ENCODE assay signal across 23 cellular contexts in the genomic region with DNA sequence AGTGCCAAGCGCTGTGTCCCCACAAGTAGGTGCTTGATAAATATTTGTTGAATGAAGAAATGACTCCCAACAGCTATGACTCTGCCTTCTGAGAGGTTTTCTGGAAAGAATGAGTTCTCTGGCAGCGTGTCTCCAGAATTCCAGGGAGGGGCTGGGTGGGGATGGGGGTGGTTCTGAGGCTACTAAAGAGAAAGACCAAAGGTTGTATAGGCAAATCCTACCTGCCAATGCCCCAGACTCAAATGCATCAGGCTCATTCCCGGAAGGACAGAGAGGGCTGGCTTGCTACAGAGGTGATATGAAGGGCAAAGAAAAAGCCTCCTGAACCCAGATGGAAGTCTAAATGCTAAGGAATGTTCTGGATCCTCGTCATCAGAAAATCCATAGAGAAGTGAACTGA. TPM values are rescaled to one million over a fixed set of nuclear protein-coding genes. Genes with fewer than 3 reads are reported as not detected.
DNase-seq lines count a peak whose midpoint lies in the region; ATAC-seq and TF ChIP-seq lines count a peak whose summit lies in the region.
"Had no signal": no experiment of that assay in that cellular context is flagged by ENCODE, and none has a peak within 500 bp of the region (broad histone marks: within the 10 kb centered on the region; RNA-seq: fewer than 3 reads in every experiment).

No MANE protein-coding gene starts in this region.

- no peak for DNase-seq in T-helper 2 cell treated with Interferon-gamma antibody and Interleukin-4, amounts not matched to agents 5 μg/mL and 100 μg/mL, for 36 hours (ENCODE audit: low spot score)
- DNase-seq in T-helper 2 cell (no peak), Peyer's patch (no peak), glutamatergic neuron (no peak), NCI-H226 (no peak), HFFc6 (no peak)
- DNase-seq: 8988T; activated gamma-delta T cell treated with Interleukin-2 at 50 U/mL for 16 hours; BE2C; GF-D8; H7; heart left ventricle; NCI-H1436; NCI-H69; OCI-M1; SHP77 treated with DMSO at 0.1 percent for 48 hours; stimulated activated CD4-positive, alpha-beta T cell treated with anti-CD3 and anti-CD28 coated beads, Interleukin-2, amount 100 ng/mL, for 24 hours had no signal

- H3K4me1 Mint-ChIP-seq in T-helper 2 cell treated with Interferon-gamma antibody and Interleukin-4, amounts not matched to agents 5 μg/mL and 100 μg/mL, for 36 hours (ENCODE audit: low read depth), result peaks cover 17% of the 10 kb centered on the region
- H3K4me1 Mint-ChIP-seq in glutamatergic neuron (ENCODE audit: low read depth, unreplicated experiment) (peaks cover 4% of the 10 kb centered on the region), HFFc6 (ENCODE audit: low read depth) (peaks cover 18% of the 10 kb centered on the region)

- H3K36me3 ChIP-seq in Peyer's patch (peaks cover 0 to 21% (median 0%) of the 10 kb centered on the region in 3 donors), neural cell (ENCODE audit: insufficient read depth, low read length) (no peaks in the 10 kb centered on the region)
- H3K36me3 ChIP-seq: BE2C had no signal

- H3K36me3 Mint-ChIP-seq in T-helper 2 cell treated with Interferon-gamma antibody and Interleukin-4, amounts not matched to agents 5 μg/mL and 100 μg/mL, for 36 hours (ENCODE audit: low read depth), result peaks cover 15% of the 10 kb centered on the region
- H3K36me3 Mint-ChIP-seq in glutamatergic neuron (ENCODE audit: unreplicated experiment) (no peaks in the 10 kb centered on the region), HFFc6 (ENCODE audit: low read depth) (peaks cover 12% of the 10 kb centered on the region; the same call in 1 of the 2 replicates)
- H3K36me3 Mint-ChIP-seq: WTC11 had no signal

- H3K9me2 ChIP-seq in neural cell (ENCODE audit: insufficient read depth, low read length), result no peaks in the 10 kb centered on the region

- H3K4me3 Mint-ChIP-seq in T-helper 2 cell treated with Interferon-gamma antibody and Interleukin-4, amounts not matched to agents 5 μg/mL and 100 μg/mL, for 36 hours, result peak overlapping the region; percentile 39
- H3K4me3 Mint-ChIP-seq in glutamatergic neuron (ENCODE audit: unreplicated experiment), result peak overlapping the region; percentile 52
- no peak overlapping the region; the same call in 1 of the 2 replicates for H3K4me3 Mint-ChIP-seq in HFFc6

- peak overlapping the region in 3 of 4 donors; percentile 42 to 96 (median 85) for H3K27ac ChIP-seq in Peyer's patch
- no peak overlapping the region for H3K27ac ChIP-seq in neural cell (ENCODE audit: low read length)
- H3K27ac ChIP-seq: heart left ventricle, prostate gland had no signal

- H2AFZ ChIP-seq in neural cell (ENCODE audit: low read depth, low read length), result no peak overlapping the region

- ATAC-seq in GM21381 (IDR thresholded peaks at IDR 0.05; ENCODE audit: unreplicated experiment), result no peak
- ATAC-seq: GM12878, heart left ventricle, HepG2, WTC11 had no signal

- no peak overlapping the region for H3K27ac Mint-ChIP-seq in T-helper 2 cell treated with Interferon-gamma antibody and Interleukin-4, amounts not matched to agents 5 μg/mL and 100 μg/mL, for 36 hours
- no peak overlapping the region for H3K27ac Mint-ChIP-seq in glutamatergic neuron (ENCODE audit: unreplicated experiment)
- H3K27ac Mint-ChIP-seq in HFFc6, result no peak overlapping the region
- H3K27ac Mint-ChIP-seq: WTC11 had no signal

- no peaks in the 10 kb centered on the region for H4K20me1 ChIP-seq in neural cell (ENCODE audit: insufficient read depth)

- H3K4me3 ChIP-seq in Peyer's patch, result peak overlapping the region in 2 of 4 donors; percentile 70 to 71
- H3K4me3 ChIP-seq in neural cell (ENCODE audit: low read length), result peak overlapping the region; percentile 79
- H3K4me3 ChIP-seq: prostate gland had no signal

- no peaks in the 10 kb centered on the region for H3F3A ChIP-seq in neural cell (ENCODE audit: insufficient read depth, low read length, poor library complexity, severe bottlenecking)

- H3K27me3 Mint-ChIP-seq in T-helper 2 cell treated with Interferon-gamma antibody and Interleukin-4, amounts not matched to agents 5 μg/mL and 100 μg/mL, for 36 hours (ENCODE audit: low read depth), result peaks cover 10% of the 10 kb centered on the region
- peaks cover 3% of the 10 kb centered on the region for H3K27me3 Mint-ChIP-seq in glutamatergic neuron (ENCODE audit: unreplicated experiment)
- peaks cover 3% of the 10 kb centered on the region for H3K27me3 Mint-ChIP-seq in HFFc6 (ENCODE audit: insufficient read depth)

- H3K4me2 ChIP-seq in neural cell (ENCODE audit: low read length), result no peak overlapping the region

- H3K27me3 ChIP-seq in Peyer's patch (no peaks in the 10 kb centered on the region), neural cell (ENCODE audit: insufficient read depth, low read depth, low read length) (no peaks in the 10 kb centered on the region)
- H3K27me3 ChIP-seq: BE2C, heart left ventricle had no signal

- H3K9ac ChIP-seq in neural cell (ENCODE audit: low read length), result no peak overlapping the region

- peaks cover 7% of the 10 kb centered on the region for H3K79me2 ChIP-seq in neural cell (replicated peaks; ENCODE audit: insufficient read depth, low read length)

- H3K9me3 ChIP-seq in Peyer's patch, result no peaks in the 10 kb centered on the region
- H3K9me3 ChIP-seq in neural cell (ENCODE audit: low read length), result no peaks in the 10 kb centered on the region
- H3K9me3 ChIP-seq: BE2C, heart left ventricle, prostate gland had no signal

- no peak for TF ChIP-seq RAD21 in neural cell (conservative IDR thresholded peaks at IDR 0.05)

- H3K4me1 ChIP-seq in Peyer's patch, result peaks cover 0 to 16% (median 3%) of the 10 kb centered on the region in 4 donors
- H3K4me1 ChIP-seq: BE2C, prostate gland had no signal

- H3K9me3 Mint-ChIP-seq in T-helper 2 cell treated with Interferon-gamma antibody and Interleukin-4, amounts not matched to agents 5 μg/mL and 100 μg/mL, for 36 hours, result no peaks in the 10 kb centered on the region
- no peaks in the 10 kb centered on the region for H3K9me3 Mint-ChIP-seq in glutamatergic neuron (ENCODE audit: unreplicated experiment)
- no peaks in the 10 kb centered on the region for H3K9me3 Mint-ChIP-seq in HFFc6
- H3K9me3 Mint-ChIP-seq: WTC11 had no signal

- TF ChIP-seq POLR2A in Peyer's patch (IDR thresholded peaks at IDR 0.05), result no peak

- TF ChIP-seq EP300 in neural cell (conservative IDR thresholded peaks at IDR 0.05; ENCODE audit: poor library complexity, severe bottlenecking), result no peak

- TF ChIP-seq CTCF in Peyer's patch (IDR thresholded peaks at IDR 0.05) (no peak), glutamatergic neuron (IDR thresholded peaks at IDR 0.05; ENCODE audit: partially characterized antibody, unreplicated experiment) (no peak), neural cell (IDR thresholded peaks at IDR 0.05; ENCODE audit: poor library complexity, severe bottlenecking) (no peak), HFFc6 (IDR thresholded peaks at IDR 0.05) (no peak)

TF ChIP-seq in neural cell, 6 proteins besides CTCF, POLR2A, EP300 and RAD21 (continues in another document):
- TF ChIP-seq, protein P1, sequence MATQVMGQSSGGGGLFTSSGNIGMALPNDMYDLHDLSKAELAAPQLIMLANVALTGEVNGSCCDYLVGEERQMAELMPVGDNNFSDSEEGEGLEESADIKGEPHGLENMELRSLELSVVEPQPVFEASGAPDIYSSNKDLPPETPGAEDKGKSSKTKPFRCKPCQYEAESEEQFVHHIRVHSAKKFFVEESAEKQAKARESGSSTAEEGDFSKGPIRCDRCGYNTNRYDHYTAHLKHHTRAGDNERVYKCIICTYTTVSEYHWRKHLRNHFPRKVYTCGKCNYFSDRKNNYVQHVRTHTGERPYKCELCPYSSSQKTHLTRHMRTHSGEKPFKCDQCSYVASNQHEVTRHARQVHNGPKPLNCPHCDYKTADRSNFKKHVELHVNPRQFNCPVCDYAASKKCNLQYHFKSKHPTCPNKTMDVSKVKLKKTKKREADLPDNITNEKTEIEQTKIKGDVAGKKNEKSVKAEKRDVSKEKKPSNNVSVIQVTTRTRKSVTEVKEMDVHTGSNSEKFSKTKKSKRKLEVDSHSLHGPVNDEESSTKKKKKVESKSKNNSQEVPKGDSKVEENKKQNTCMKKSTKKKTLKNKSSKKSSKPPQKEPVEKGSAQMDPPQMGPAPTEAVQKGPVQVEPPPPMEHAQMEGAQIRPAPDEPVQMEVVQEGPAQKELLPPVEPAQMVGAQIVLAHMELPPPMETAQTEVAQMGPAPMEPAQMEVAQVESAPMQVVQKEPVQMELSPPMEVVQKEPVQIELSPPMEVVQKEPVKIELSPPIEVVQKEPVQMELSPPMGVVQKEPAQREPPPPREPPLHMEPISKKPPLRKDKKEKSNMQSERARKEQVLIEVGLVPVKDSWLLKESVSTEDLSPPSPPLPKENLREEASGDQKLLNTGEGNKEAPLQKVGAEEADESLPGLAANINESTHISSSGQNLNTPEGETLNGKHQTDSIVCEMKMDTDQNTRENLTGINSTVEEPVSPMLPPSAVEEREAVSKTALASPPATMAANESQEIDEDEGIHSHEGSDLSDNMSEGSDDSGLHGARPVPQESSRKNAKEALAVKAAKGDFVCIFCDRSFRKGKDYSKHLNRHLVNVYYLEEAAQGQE (IDR thresholded peaks at IDR 0.05; ENCODE audit: borderline replicate concordance), result no peak
- TF ChIP-seq TAF1 (IDR thresholded peaks at IDR 0.05; ENCODE audit: low read depth), result no peak
- TF ChIP-seq MXI1 (conservative IDR thresholded peaks at IDR 0.05; ENCODE audit: poor library complexity, severe bottlenecking), result no peak
- TF ChIP-seq POLR2AphosphoS5 (IDR thresholded peaks at IDR 0.05), result no peak
- no peak for TF ChIP-seq SMC3 (conservative IDR thresholded peaks at IDR 0.05; ENCODE audit: poor library complexity)

RNA-seq across cellular contexts. Expression of a gene that starts 1.9 kb away (rescaled TPM):
- 10 to 100 TPM in 3 of 4 donors, 1 to 10 TPM in 1; 5.8 to 50.8 (median 40.2) TPM for total RNA-seq in Peyer's patch
- total RNA-seq in glutamatergic neuron (ENCODE audit: unreplicated experiment), result 8.0 TPM
- 18.6 and 22.2 TPM in 2 replicates for polyA plus RNA-seq in neural cell
- 38.2 and 41.7 TPM in 2 replicates for polyA minus RNA-seq in neural cell
- total RNA-seq in HFFc6 (2021; fragmentation: NEBNext Ultra II Directional; extraction: Animal tissue kit (Norgen Biotek cat#: 25700)), result 1 to 10 TPM; 4.7 to 7.3 (median 6.0) TPM

RNA-seq across cellular contexts. Expression of a gene that starts 28.9 kb away (rescaled TPM):
- total RNA-seq in Peyer's patch (1 to 10 TPM; 3.7 to 8.7 (median 4.7) TPM), glutamatergic neuron (ENCODE audit: unreplicated experiment) (18.3 TPM)
- 8.7 and 10.2 TPM in 2 replicates for polyA plus RNA-seq in neural cell
- polyA minus RNA-seq in neural cell, result 15.8 and 24.4 TPM in 2 replicates
- total RNA-seq in HFFc6 (2021; fragmentation: NEBNext Ultra II Directional; extraction: Animal tissue kit (Norgen Biotek cat#: 25700)), result under 1 TPM in 5 of 6 experiments, not detected in 1; 0.09 to 0.37 (median 0.28) TPM

RNA-seq across cellular contexts. Expression of a gene that starts 30.2 kb away (rescaled TPM):
- total RNA-seq in Peyer's patch (1 to 10 TPM; 1.7 to 9.9 (median 7.3) TPM), glutamatergic neuron (ENCODE audit: unreplicated experiment) (5.0 TPM)
- 5.5 and 7.6 TPM in 2 replicates for polyA plus RNA-seq in neural cell
- polyA minus RNA-seq in neural cell, result 6.1 and 7.5 TPM in 2 replicates
- 1 to 10 TPM; 4.9 to 7.4 (median 5.5) TPM for total RNA-seq in HFFc6 (2021; fragmentation: NEBNext Ultra II Directional; extraction: Animal tissue kit (Norgen Biotek cat#: 25700))

RNA-seq across cellular contexts. Expression of a gene that starts 58.8 kb away (rescaled TPM):
- total RNA-seq in Peyer's patch, result 100 to 1,000 TPM in 3 of 4 donors, 10 to 100 TPM in 1; 17.3 to 248 (median 186) TPM
- 4.1 TPM for total RNA-seq in glutamatergic neuron (ENCODE audit: unreplicated experiment)
- polyA plus RNA-seq in neural cell, result 13.0 and 17.5 TPM in 2 replicates
- polyA minus RNA-seq in neural cell, result 13.6 and 13.8 TPM in 2 replicates
- total RNA-seq in HFFc6 (2021; fragmentation: NEBNext Ultra II Directional; extraction: Animal tissue kit (Norgen Biotek cat#: 25700)), result 1 to 10 TPM; 2.3 to 3.2 (median 2.9) TPM
